1 cellular context compared by ENCODE assay signal in the genomic region with DNA sequence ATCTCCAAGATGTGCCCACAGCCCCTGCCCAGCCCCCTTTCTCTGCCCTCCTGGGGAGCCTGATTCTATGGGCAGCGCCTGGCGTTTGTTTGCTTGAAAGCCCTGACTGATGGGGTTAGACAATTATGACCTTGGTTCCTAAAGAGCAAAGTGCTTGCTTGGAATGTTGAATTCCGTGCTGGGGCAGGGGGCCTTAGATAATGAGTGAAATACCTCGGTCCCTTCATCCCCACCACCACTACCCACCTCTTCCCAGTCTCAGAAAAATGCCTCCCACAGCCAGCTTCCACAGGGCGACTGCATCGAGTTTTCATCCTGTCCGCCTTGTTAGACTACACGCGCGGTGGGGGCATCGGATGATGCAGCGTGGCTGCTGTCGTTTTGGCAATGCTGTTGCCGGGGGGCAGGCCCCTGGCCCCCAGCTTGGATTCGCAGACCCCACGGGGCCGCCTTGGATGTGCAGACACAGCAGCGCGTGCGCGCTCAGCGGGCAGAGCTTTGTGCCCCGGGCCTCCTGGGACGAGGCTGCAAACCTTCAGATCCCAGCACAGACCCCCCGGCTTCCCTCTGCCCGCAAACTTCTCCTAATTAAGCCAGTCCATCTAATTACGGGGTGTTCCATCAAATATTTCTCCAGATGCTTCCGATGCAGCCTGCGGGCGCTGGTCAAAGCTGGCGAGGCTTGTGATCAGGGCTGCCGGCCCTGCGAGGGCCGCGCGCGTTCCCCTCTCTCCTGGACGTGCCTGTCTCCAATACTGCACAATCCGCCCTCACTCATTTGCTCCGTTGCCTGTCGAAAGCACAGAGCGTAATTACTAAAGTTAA.
TF ChIP-seq lines count a peak whose summit lies in the region.

No MANE protein-coding gene starts in this region.

TF ChIP-seq in HepG2, 621 proteins besides CTCF, POLR2A, EP300 and RAD21 (continued from another document and continues in another):
- TF ChIP-seq AHDC1 (CRISPR knock-in tag; IDR thresholded peaks at IDR 0.05; ENCODE audit: borderline replicate concordance) = no peak
- TF ChIP-seq ZKSCAN5 (CRISPR knock-in tag; IDR thresholded peaks at IDR 0.05) = no peak
- peak; percentile 29 for TF ChIP-seq HNRNPLL (IDR thresholded peaks at IDR 0.05; ENCODE audit: low read depth, low read length, poor library complexity, severe bottlenecking)
- TF ChIP-seq, protein P1, sequence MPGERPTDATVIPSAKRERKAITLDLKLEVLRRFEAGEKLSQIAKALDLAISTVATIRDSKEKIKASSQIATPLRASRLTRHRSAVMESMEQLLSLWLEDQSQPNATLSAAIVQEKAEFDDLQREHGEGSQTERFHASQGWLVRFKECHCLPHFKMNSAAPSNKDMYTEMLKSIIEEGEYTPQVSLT (CRISPR knock-in tag; IDR thresholded peaks at IDR 0.05; ENCODE audit: borderline replicate concordance, low read depth) = no peak
- TF ChIP-seq GPN1 (CRISPR knock-in tag; IDR thresholded peaks at IDR 0.05; ENCODE audit: borderline replicate concordance) = no peak
- peak; percentile 58; the same call in 1 of the 2 replicates for TF ChIP-seq NCOA2 (CRISPR knock-in tag; IDR thresholded peaks at IDR 0.05)
- TF ChIP-seq ZNF496 (CRISPR knock-in tag; IDR thresholded peaks at IDR 0.05; ENCODE audit: insufficient replicate concordance) = no peak
- TF ChIP-seq, protein P2, sequence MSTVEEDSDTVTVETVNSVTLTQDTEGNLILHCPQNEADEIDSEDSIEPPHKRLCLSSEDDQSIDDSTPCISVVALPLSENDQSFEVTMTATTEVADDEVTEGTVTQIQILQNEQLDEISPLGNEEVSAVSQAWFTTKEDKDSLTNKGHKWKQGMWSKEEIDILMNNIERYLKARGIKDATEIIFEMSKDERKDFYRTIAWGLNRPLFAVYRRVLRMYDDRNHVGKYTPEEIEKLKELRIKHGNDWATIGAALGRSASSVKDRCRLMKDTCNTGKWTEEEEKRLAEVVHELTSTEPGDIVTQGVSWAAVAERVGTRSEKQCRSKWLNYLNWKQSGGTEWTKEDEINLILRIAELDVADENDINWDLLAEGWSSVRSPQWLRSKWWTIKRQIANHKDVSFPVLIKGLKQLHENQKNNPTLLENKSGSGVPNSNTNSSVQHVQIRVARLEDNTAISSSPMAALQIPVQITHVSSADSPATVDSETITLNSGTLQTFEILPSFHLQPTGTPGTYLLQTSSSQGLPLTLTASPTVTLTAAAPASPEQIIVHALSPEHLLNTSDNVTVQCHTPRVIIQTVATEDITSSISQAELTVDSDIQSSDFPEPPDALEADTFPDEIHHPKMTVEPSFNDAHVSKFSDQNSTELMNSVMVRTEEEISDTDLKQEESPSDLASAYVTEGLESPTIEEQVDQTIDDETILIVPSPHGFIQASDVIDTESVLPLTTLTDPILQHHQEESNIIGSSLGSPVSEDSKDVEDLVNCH (CRISPR knock-in tag; IDR thresholded peaks at IDR 0.05) = no peak
- no peak for TF ChIP-seq ZSCAN9 (CRISPR knock-in tag; IDR thresholded peaks at IDR 0.05; ENCODE audit: borderline replicate concordance)
- no peak for TF ChIP-seq NFYB (CRISPR knock-in tag; IDR thresholded peaks at IDR 0.05)
- no peak for TF ChIP-seq CERS6 (CRISPR knock-in tag; IDR thresholded peaks at IDR 0.05)
- TF ChIP-seq ZSCAN20 (CRISPR knock-in tag; IDR thresholded peaks at IDR 0.05; ENCODE audit: borderline replicate concordance) = no peak
- TF ChIP-seq, protein P3, sequence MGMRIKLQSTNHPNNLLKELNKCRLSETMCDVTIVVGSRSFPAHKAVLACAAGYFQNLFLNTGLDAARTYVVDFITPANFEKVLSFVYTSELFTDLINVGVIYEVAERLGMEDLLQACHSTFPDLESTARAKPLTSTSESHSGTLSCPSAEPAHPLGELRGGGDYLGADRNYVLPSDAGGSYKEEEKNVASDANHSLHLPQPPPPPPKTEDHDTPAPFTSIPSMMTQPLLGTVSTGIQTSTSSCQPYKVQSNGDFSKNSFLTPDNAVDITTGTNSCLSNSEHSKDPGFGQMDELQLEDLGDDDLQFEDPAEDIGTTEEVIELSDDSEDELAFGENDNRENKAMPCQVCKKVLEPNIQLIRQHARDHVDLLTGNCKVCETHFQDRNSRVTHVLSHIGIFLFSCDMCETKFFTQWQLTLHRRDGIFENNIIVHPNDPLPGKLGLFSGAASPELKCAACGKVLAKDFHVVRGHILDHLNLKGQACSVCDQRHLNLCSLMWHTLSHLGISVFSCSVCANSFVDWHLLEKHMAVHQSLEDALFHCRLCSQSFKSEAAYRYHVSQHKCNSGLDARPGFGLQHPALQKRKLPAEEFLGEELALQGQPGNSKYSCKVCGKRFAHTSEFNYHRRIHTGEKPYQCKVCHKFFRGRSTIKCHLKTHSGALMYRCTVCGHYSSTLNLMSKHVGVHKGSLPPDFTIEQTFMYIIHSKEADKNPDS (CRISPR knock-in tag; IDR thresholded peaks at IDR 0.05) = no peak
- peak; percentile 54; the same call in 1 of the 2 replicates for TF ChIP-seq ARID5B (CRISPR knock-in tag; IDR thresholded peaks at IDR 0.05)
- TF ChIP-seq, protein P4, sequence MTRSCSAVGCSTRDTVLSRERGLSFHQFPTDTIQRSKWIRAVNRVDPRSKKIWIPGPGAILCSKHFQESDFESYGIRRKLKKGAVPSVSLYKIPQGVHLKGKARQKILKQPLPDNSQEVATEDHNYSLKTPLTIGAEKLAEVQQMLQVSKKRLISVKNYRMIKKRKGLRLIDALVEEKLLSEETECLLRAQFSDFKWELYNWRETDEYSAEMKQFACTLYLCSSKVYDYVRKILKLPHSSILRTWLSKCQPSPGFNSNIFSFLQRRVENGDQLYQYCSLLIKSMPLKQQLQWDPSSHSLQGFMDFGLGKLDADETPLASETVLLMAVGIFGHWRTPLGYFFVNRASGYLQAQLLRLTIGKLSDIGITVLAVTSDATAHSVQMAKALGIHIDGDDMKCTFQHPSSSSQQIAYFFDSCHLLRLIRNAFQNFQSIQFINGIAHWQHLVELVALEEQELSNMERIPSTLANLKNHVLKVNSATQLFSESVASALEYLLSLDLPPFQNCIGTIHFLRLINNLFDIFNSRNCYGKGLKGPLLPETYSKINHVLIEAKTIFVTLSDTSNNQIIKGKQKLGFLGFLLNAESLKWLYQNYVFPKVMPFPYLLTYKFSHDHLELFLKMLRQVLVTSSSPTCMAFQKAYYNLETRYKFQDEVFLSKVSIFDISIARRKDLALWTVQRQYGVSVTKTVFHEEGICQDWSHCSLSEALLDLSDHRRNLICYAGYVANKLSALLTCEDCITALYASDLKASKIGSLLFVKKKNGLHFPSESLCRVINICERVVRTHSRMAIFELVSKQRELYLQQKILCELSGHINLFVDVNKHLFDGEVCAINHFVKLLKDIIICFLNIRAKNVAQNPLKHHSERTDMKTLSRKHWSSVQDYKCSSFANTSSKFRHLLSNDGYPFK (CRISPR knock-in tag; IDR thresholded peaks at IDR 0.05; ENCODE audit: borderline replicate concordance) = peak; percentile 68; the same call in 1 of the 2 replicates
- TF ChIP-seq, protein P5, sequence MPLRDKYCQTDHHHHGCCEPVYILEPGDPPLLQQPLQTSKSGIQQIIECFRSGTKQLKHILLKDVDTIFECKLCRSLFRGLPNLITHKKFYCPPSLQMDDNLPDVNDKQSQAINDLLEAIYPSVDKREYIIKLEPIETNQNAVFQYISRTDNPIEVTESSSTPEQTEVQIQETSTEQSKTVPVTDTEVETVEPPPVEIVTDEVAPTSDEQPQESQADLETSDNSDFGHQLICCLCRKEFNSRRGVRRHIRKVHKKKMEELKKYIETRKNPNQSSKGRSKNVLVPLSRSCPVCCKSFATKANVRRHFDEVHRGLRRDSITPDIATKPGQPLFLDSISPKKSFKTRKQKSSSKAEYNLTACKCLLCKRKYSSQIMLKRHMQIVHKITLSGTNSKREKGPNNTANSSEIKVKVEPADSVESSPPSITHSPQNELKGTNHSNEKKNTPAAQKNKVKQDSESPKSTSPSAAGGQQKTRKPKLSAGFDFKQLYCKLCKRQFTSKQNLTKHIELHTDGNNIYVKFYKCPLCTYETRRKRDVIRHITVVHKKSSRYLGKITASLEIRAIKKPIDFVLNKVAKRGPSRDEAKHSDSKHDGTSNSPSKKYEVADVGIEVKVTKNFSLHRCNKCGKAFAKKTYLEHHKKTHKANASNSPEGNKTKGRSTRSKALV (CRISPR knock-in tag; IDR thresholded peaks at IDR 0.05) = no peak
- TF ChIP-seq FOXM1 (CRISPR knock-in tag; IDR thresholded peaks at IDR 0.05) = no peak
- no peak for TF ChIP-seq ARID4A (CRISPR knock-in tag; IDR thresholded peaks at IDR 0.05; ENCODE audit: borderline replicate concordance)
